In genomic region chr2:205283721-205284270, GRCh38 we compare ENCODE assay signal across 2 cellular contexts.
TF ChIP-seq lines count a peak whose summit lies in the region.

No MANE protein-coding gene starts in this region.

TF ChIP-seq in HEK293, 187 proteins besides CTCF, POLR2A, EP300 and RAD21 (continued from another document):
- TF ChIP-seq ZNF280D (tag by site-specific recombination; IDR thresholded peaks at IDR 0.05) (no peak), SCRT1 (tag by site-specific recombination; IDR thresholded peaks at IDR 0.05; ENCODE audit: borderline replicate concordance) (no peak)

TF ChIP-seq in WTC11, 78 proteins besides CTCF, POLR2A, EP300 and RAD21 (continued from another document):
- TF ChIP-seq, protein P1, sequence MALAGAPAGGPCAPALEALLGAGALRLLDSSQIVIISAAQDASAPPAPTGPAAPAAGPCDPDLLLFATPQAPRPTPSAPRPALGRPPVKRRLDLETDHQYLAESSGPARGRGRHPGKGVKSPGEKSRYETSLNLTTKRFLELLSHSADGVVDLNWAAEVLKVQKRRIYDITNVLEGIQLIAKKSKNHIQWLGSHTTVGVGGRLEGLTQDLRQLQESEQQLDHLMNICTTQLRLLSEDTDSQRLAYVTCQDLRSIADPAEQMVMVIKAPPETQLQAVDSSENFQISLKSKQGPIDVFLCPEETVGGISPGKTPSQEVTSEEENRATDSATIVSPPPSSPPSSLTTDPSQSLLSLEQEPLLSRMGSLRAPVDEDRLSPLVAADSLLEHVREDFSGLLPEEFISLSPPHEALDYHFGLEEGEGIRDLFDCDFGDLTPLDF (CRISPR knock-in tag; IDR thresholded peaks at IDR 0.05): no peak
- no peak for TF ChIP-seq FOXP1 (CRISPR knock-in tag; IDR thresholded peaks at IDR 0.05; ENCODE audit: borderline replicate concordance)
- TF ChIP-seq ETV6 (CRISPR knock-in tag; IDR thresholded peaks at IDR 0.05): no peak
- no peak for TF ChIP-seq IRF2 (CRISPR knock-in tag; IDR thresholded peaks at IDR 0.05; ENCODE audit: borderline replicate concordance, low read depth)
TF ChIP-seq in WTC11: peak in this region for 0.
